ENCODE assay signal across 8 cellular contexts in genomic region chr19:17125728-17126677, GRCh38. TPM values are rescaled to one million over a fixed set of nuclear protein-coding genes. Genes with fewer than 3 reads are reported as not detected.
DNase-seq lines count a peak whose midpoint lies in the region; ATAC-seq and TF ChIP-seq lines count a peak whose summit lies in the region.

No MANE protein-coding gene starts in this region.

- peaks cover 3% of the 10 kb centered on the region for H3K36me3 Mint-ChIP-seq in type B pancreatic cell

- peak overlapping the region; percentile 89 for H3K27ac Mint-ChIP-seq in type B pancreatic cell

- H3K27me3 Mint-ChIP-seq in type B pancreatic cell, result no peaks in the 10 kb centered on the region

- peaks cover 15% of the 10 kb centered on the region for H3K4me1 Mint-ChIP-seq in type B pancreatic cell (ENCODE audit: unreplicated experiment)

- in situ Hi-C loops in G401 (cut with HindIII; ENCODE audit: low sequenced_read_pairs), result no loop called here

- peak; percentile 61 for DNase-seq in G401 (ENCODE audit: low spot score)
- peak; percentile 34 for DNase-seq in NCI-H1694 treated with DMSO at 0.1 percent for 48 hours (lab: John Stamatoyannopoulos, UW)
- peak; percentile 67 for DNase-seq in activated CD8-positive, alpha-beta memory T cell treated with anti-CD3 and anti-CD28 coated beads, Interleukin-2, amount 50 U/mL, for 4 hours
- peak; percentile 11 for DNase-seq in fibroblast of gingiva (ENCODE audit: low read depth)
- DNase-seq in pons (ENCODE audit: low spot score), result peak; percentile 59
- DNase-seq in type B pancreatic cell (ENCODE audit: extremely low spot score, unreplicated experiment), result no peak
- no peak for DNase-seq in NCI-H1048 (lab: John Stamatoyannopoulos, UW)

- no peaks in the 10 kb centered on the region for H3K9me3 Mint-ChIP-seq in type B pancreatic cell

- peak; percentile 66 for ATAC-seq in GM21723 (IDR thresholded peaks at IDR 0.05; ENCODE audit: unreplicated experiment)

- H3K4me3 Mint-ChIP-seq in type B pancreatic cell, result peak overlapping the region; percentile 61

- TF ChIP-seq CTCF in type B pancreatic cell (conservative IDR thresholded peaks at IDR 0.05), result no peak

RNA-seq across cellular contexts. Expression of gene MYO9B, which starts 50.4 kb away (rescaled TPM):
- total RNA-seq in G401 (2014; rRNA removed; shearing (Covaris generic)), result 22.0 and 24.4 TPM in 2 replicates
- 71.7 and 83.8 TPM in 2 replicates for total RNA-seq in type B pancreatic cell (ENCODE audit: low replicate concordance)

RNA-seq across cellular contexts. Expression of gene HAUS8, which starts 50.8 kb away (rescaled TPM):
- total RNA-seq in G401 (2014; rRNA removed; shearing (Covaris generic)), result 8.9 and 16.1 TPM in 2 replicates
- total RNA-seq in type B pancreatic cell (ENCODE audit: low replicate concordance), result 10.7 and 18.8 TPM in 2 replicates

Comparison
In these comparisons a context has a peak if more than half of its experiments do, and no peak if none do; other contexts are left out.
1. DNase-seq: peak in G401 (single experiment), NCI-H1694 treated with DMSO at 0.1 percent for 48 hours (single experiment), activated CD8-positive, alpha-beta memory T cell treated with anti-CD3 and anti-CD28 coated beads, Interleukin-2, amount 50 U/mL, for 4 hours (single experiment), fibroblast of gingiva (single experiment) and pons (single experiment); none in type B pancreatic cell (single experiment) and NCI-H1048 (single experiment).